Comparison of ENCODE assay signal across 20 cellular contexts in the genomic region with DNA sequence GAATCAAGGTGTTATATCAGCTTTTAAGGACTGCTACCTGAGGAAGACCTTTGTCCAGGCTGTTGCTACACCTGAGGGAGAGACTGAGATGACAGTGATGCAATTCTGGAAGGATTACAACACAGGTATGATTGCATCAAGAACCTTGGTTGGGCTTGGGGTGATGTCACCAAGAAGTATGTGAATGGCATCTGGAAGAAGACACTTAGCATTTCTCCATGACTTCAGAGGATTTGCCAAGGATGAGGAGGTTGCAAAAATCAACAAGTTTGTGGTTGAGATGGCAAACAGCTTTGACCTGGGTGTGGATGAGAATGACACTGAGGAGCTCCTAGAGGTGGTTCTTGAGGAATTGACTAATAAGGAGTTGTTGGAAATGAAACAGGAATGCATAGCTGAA.
DNase-seq lines count a peak whose midpoint lies in the region; ATAC-seq, FAIRE-seq and TF ChIP-seq lines count a peak whose summit lies in the region.
"Had no signal": no experiment of that assay in that cellular context is flagged by ENCODE, and none has a peak within 500 bp of the region (broad histone marks: within the 10 kb centered on the region; RNA-seq: fewer than 3 reads in every experiment).

No MANE protein-coding gene starts in this region.

- H3K9me3 ChIP-seq in keratinocyte (ENCODE audit: control insufficient read depth, low read depth, low read length), result no peaks in the 10 kb centered on the region
- H3K9me3 ChIP-seq: transverse colon had no signal

- no peaks in the 10 kb centered on the region for H3K36me3 ChIP-seq in keratinocyte (ENCODE audit: control insufficient read depth in 2 of 2, extremely low read depth in 1 of 2, insufficient read depth in 2 of 2, low read length in 2 of 2)
- H3K36me3 ChIP-seq: spleen, transverse colon had no signal

- H3K27me3 Mint-ChIP-seq in type B pancreatic cell, result peaks cover 3% of the 10 kb centered on the region

- H3K36me3 Mint-ChIP-seq in type B pancreatic cell, result peaks cover 11% of the 10 kb centered on the region
- H3K36me3 Mint-ChIP-seq: activated naive CD8-positive, alpha-beta T cell treated with anti-CD3 and anti-CD28 coated beads, Interleukin-2, amount 10 ng/mL, durations not matched to agents 7 days and 5 days; stimulated activated naive B cell treated with anti-CD40 and anti-IgM and Interleukin-4, amounts not matched to agents 10 μg/mL and 1 μg/mL and 100 μg/mL, for 72 hours had no signal

- H3K79me2 ChIP-seq in keratinocyte (ENCODE audit: control insufficient read depth, insufficient read depth, low read length), result no peaks in the 10 kb centered on the region
- H3K79me2 ChIP-seq: parathyroid adenoma had no signal

- no peak overlapping the region for H3K4me3 Mint-ChIP-seq in type B pancreatic cell
- H3K4me3 Mint-ChIP-seq: activated naive CD8-positive, alpha-beta T cell treated with anti-CD3 and anti-CD28 coated beads, Interleukin-2, amount 10 ng/mL, durations not matched to agents 7 days and 5 days; activated T-cell treated with anti-CD3 and anti-CD28 coated beads, Interleukin-2, amount 50 U/mL, for 24 hours; CD4-positive, alpha-beta T cell; stimulated activated naive B cell treated with anti-CD40 and anti-IgM and Interleukin-4, amounts not matched to agents 10 μg/mL and 1 μg/mL and 100 μg/mL, for 72 hours had no signal

- ATAC-seq in GM19035 (IDR thresholded peaks at IDR 0.05; ENCODE audit: unreplicated experiment), result no peak
- no peak for ATAC-seq in GM21619 (IDR thresholded peaks at IDR 0.05; ENCODE audit: unreplicated experiment)
- ATAC-seq: GM12878; stimulated activated naive B cell treated with anti-CD40 and anti-IgM and Interleukin-4, amounts not matched to agents 10 μg/mL and 1 μg/mL and 100 μg/mL, for 72 hours had no signal

- dilution Hi-C loops in keratinocyte (cut with MboI; ENCODE audit: extremely low pct_ligation_motif_present, low sequenced_read_pairs), result no loop called here

- H3K4me1 Mint-ChIP-seq in type B pancreatic cell (ENCODE audit: unreplicated experiment), result no peaks in the 10 kb centered on the region
- H3K4me1 Mint-ChIP-seq: activated naive CD8-positive, alpha-beta T cell treated with anti-CD3 and anti-CD28 coated beads, Interleukin-2, amount 10 ng/mL, durations not matched to agents 7 days and 5 days; stimulated activated naive B cell treated with anti-CD40 and anti-IgM and Interleukin-4, amounts not matched to agents 10 μg/mL and 1 μg/mL and 100 μg/mL, for 72 hours had no signal

- peak overlapping the region; percentile 37 for H3K27ac Mint-ChIP-seq in type B pancreatic cell
- H3K27ac Mint-ChIP-seq: activated naive CD8-positive, alpha-beta T cell treated with anti-CD3 and anti-CD28 coated beads, Interleukin-2, amount 10 ng/mL, durations not matched to agents 7 days and 5 days; activated T-cell treated with anti-CD3 and anti-CD28 coated beads, Interleukin-2, amount 50 U/mL, for 24 hours; CD4-positive, alpha-beta T cell; stimulated activated naive B cell treated with anti-CD40 and anti-IgM and Interleukin-4, amounts not matched to agents 10 μg/mL and 1 μg/mL and 100 μg/mL, for 72 hours had no signal

- no peak overlapping the region for H2AFZ ChIP-seq in keratinocyte (ENCODE audit: control insufficient read depth, low read length)
- H2AFZ ChIP-seq: parathyroid adenoma had no signal

- peak overlapping the region; percentile 29 for H3K4me2 ChIP-seq in keratinocyte (ENCODE audit: control insufficient read depth, extremely low read depth, insufficient read depth, low read depth, low read length)

- H3K9me3 Mint-ChIP-seq in type B pancreatic cell, result peaks cover 6% of the 10 kb centered on the region
- H3K9me3 Mint-ChIP-seq: activated T-cell treated with anti-CD3 and anti-CD28 coated beads, Interleukin-2, amount 50 U/mL, for 24 hours had no signal

- H3K4me1 ChIP-seq in keratinocyte (ENCODE audit: control insufficient read depth, extremely low read depth, insufficient read depth, low read length), result peaks cover 28% of the 10 kb centered on the region
- H3K4me1 ChIP-seq: parathyroid adenoma, spleen had no signal

- peak; percentile 69 for FAIRE-seq in keratinocyte (lab: Jason Lieb, UNC)
- FAIRE-seq: GM12878 had no signal

- H3K4me3 ChIP-seq in keratinocyte (ENCODE audit: control insufficient read depth in 2 of 3, extremely low read depth in 1 of 3, insufficient read depth in 2 of 3, low read depth in 1 of 3, low read length in 3 of 3), result no peak overlapping the region
- H3K4me3 ChIP-seq: GM12878, spleen, transverse colon had no signal

- H4K20me1 ChIP-seq in keratinocyte (ENCODE audit: control insufficient read depth, extremely low read depth, insufficient read depth, low read length), result no peaks in the 10 kb centered on the region

- no peak for TF ChIP-seq CTCF in keratinocyte (optimal IDR thresholded peaks at IDR 0.05 in 1 of 3, IDR thresholded peaks at IDR 0.05 in 1 of 3, conservative IDR thresholded peaks at IDR 0.05 in 1 of 3; ENCODE audit: extremely low read depth in 1 of 3, insufficient read depth in 2 of 3, low read length in 3 of 3)
- TF ChIP-seq CTCF in type B pancreatic cell (conservative IDR thresholded peaks at IDR 0.05), result no peak

- H3K9me1 ChIP-seq in keratinocyte (ENCODE audit: control insufficient read depth, extremely low read depth, insufficient read depth, low read length), result no peaks in the 10 kb centered on the region

- peak overlapping the region; percentile 50 for H3K27ac ChIP-seq in keratinocyte (ENCODE audit: control insufficient read depth, insufficient read depth, low read length)
- H3K27ac ChIP-seq: parathyroid adenoma, spleen had no signal

- DNase-seq in SIG-M5 treated with dmso at 0.1 percent for 504 hours (lab: John Stamatoyannopoulos, UW; ENCODE audit: unreplicated experiment) (peak; percentile 22), SIG-M5 (lab: John Stamatoyannopoulos, UW) (no peak), amniotic epithelial cell (ENCODE audit: low read depth) (peak; percentile 77), keratinocyte (ENCODE audit: low read depth, low spot score) (peak; percentile 81), type B pancreatic cell (ENCODE audit: extremely low spot score, unreplicated experiment) (no peak), amygdala (lab: John Stamatoyannopoulos, UW) (no peak)
- DNase-seq: 8988T; activated naive CD8-positive, alpha-beta T cell treated with anti-CD3 and anti-CD28 coated beads, Interleukin-2, amount 10 ng/mL, durations not matched to agents 7 days and 5 days; activated T-cell treated with anti-CD3 and anti-CD28 coated beads, Interleukin-2, amount 50 U/mL, for 24 hours; CD4-positive, alpha-beta T cell; KBM-7; SHP77; spleen; stimulated activated naive B cell treated with anti-CD40 and anti-IgM and Interleukin-4, amounts not matched to agents 10 μg/mL and 1 μg/mL and 100 μg/mL, for 72 hours; T1000; transverse colon had no signal

- H3K9ac ChIP-seq in keratinocyte (ENCODE audit: control insufficient read depth, extremely low read depth, insufficient read depth, low read length), result no peak overlapping the region
- H3K9ac ChIP-seq: parathyroid adenoma had no signal

- H3K27me3 ChIP-seq in keratinocyte (ENCODE audit: control insufficient read depth, extremely low read depth, insufficient read depth, low read length), result no peaks in the 10 kb centered on the region
- H3K27me3 ChIP-seq: spleen, transverse colon had no signal

Comparison
In these comparisons a context has a peak if more than half of its experiments do, and no peak if none do; other contexts are left out.
1. DNase-seq: peak in SIG-M5 treated with dmso at 0.1 percent for 504 hours (single experiment), amniotic epithelial cell (single experiment) and keratinocyte (single experiment); none in SIG-M5 (single experiment), type B pancreatic cell (single experiment) and amygdala (0 of 56).